7 cellular contexts compared by ENCODE assay signal in the genomic region with DNA sequence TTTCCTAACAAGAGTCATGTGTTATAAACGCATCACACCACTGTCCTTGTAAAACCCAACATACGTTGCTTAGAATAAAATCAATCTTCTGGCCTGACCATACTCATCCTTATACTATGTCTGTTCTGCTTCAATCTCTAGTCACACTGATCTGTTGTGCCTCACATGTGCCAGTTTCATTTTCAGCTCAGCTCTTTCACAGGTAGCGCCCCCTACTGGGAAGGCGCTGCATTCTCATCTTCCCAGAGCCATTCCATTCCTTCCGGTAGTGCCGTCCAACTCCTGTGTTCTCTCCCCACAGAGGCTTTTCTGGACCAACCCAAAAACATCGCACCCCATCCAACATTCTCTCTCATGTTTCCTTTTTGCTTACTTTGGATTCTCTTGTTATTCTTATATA. TPM values are rescaled to one million over a fixed set of nuclear protein-coding genes. Genes with fewer than 3 reads are reported as not detected.
DNase-seq lines count a peak whose midpoint lies in the region; ATAC-seq, FAIRE-seq and TF ChIP-seq lines count a peak whose summit lies in the region.

No MANE protein-coding gene starts in this region.

- H3K4me3 ChIP-seq in GM12878 (no peak overlapping the region), transverse colon (no peak overlapping the region)

- in situ Hi-C loops in GM12878 (cut with MboI), result loop anchor here (10.0 kb wide), 1 partner anchor 386 kb away; no protein-coding TSS in a partner anchor
- in situ Hi-C loops in transverse colon (cut with MboI; ENCODE audit: low pct_ligation_motif_present in 1 of 4, low pct_unique_long_range_greater_than_20kb in 1 of 4, low sequenced_read_pairs in 3 of 4), result no loop called here

- POLR2A ChIA-PET in GM12878 (lab: Charles Lee), result no interaction called here

- H3K36me3 ChIP-seq in GM12878 (ENCODE audit: control insufficient read depth in 2 of 2, insufficient read depth in 2 of 2, low read length in 1 of 2) (no peaks in the 10 kb centered on the region), transverse colon (no peaks in the 10 kb centered on the region)

- no peak overlapping the region for H3K9ac ChIP-seq in GM12878 (ENCODE audit: control insufficient read depth, insufficient read depth, low read length)

- H3K27ac ChIP-seq in GM12878 (ENCODE audit: control insufficient read depth, insufficient read depth) (no peak overlapping the region), transverse colon (no peak overlapping the region)

- H3K4me2 ChIP-seq in GM12878 (ENCODE audit: control insufficient read depth, insufficient read depth), result no peak overlapping the region

- SMC1A ChIA-PET in GM12878 (lab: Charles Lee; ENCODE audit: uncharacterized antibody, unreplicated experiment), result interaction anchor here (1.0 kb wide), 1 partner anchor 33 kb away, joined by 4 read pairs; a partner anchor contains a TSS

- FAIRE-seq in GM12878 (lab: Jason Lieb, UNC), result no peak

- TF ChIP-seq CTCF in GM12878 (IDR thresholded peaks at IDR 0.05 in 2 of 3, conservative IDR thresholded peaks at IDR 0.05 in 1 of 3; ENCODE audit: control insufficient read depth in 2 of 3, extremely low read depth in 1 of 3, insufficient read depth in 1 of 3, low read depth in 3 of 3, low read length in 3 of 3) (peak; percentile 73 to 92 (median 91)), transverse colon (IDR thresholded peaks at IDR 0.05) (peak; percentile 38 to 48 (median 46))

- peaks cover 4 to 8% (median 8%) of the 10 kb centered on the region in 3 donors for H3K4me1 Mint-ChIP-seq in naive B cell

- TF ChIP-seq EP300 in GM12878 (IDR thresholded peaks at IDR 0.05; ENCODE audit: borderline replicate concordance in 1 of 2, control insufficient read depth in 1 of 2, low read depth in 2 of 2, low read length in 2 of 2) (no peak), transverse colon (IDR thresholded peaks at IDR 0.05; ENCODE audit: low read depth) (no peak)

- intact Hi-C loops in GM12878 (cut with micrococcal nuclease; ENCODE audit: unreplicated experiment), result loop anchor here (5.0 kb wide), 1 partner anchor 53 kb away; no protein-coding TSS in a partner anchor
- intact Hi-C loops in transverse colon (cut with DNase I; ENCODE audit: low total_unique reads), result no loop called here

- no peaks in the 10 kb centered on the region for H3K36me3 Mint-ChIP-seq in naive B cell

- peak; percentile 66 for TF ChIP-seq RAD21 in GM12878 (IDR thresholded peaks at IDR 0.05; ENCODE audit: insufficient read depth, low read depth, low read length)

- peak; percentile 4 to 53 (median 24) for DNase-seq in T-helper 2 cell
- peak; percentile 24 for DNase-seq in GM12878 (ENCODE audit: low read depth, low spot score)
- DNase-seq in naive B cell, result peak; percentile 37
- peak; percentile 29 for DNase-seq in transverse colon
- DNase-seq in NCI-H146 treated with DMSO at 0.1 percent for 48 hours (lab: John Stamatoyannopoulos, UW; ENCODE audit: unreplicated experiment), result no peak

- RAD21 ChIA-PET in GM12878 (lab: Charles Lee; ENCODE audit: unreplicated experiment), result interaction anchor here (1.0 kb wide), 1 partner anchor 177 kb away, joined by 3 read pairs; no protein-coding TSS in a partner anchor

- no peaks in the 10 kb centered on the region for H3K27me3 ChIP-seq in GM12878 (replicated peaks in 1 of 2; ENCODE audit: control insufficient read depth in 2 of 2, insufficient read depth in 2 of 2, low read length in 1 of 2)
- H3K27me3 ChIP-seq in transverse colon, result no peaks in the 10 kb centered on the region

- H3K4me1 ChIP-seq in GM12878 (ENCODE audit: control insufficient read depth, insufficient read depth, low read length), result no peaks in the 10 kb centered on the region
- no peaks in the 10 kb centered on the region for H3K4me1 ChIP-seq in transverse colon

- H3K9me3 ChIP-seq in GM12878 (replicated peaks; ENCODE audit: control insufficient read depth, insufficient read depth, low read length) (no peaks in the 10 kb centered on the region), transverse colon (no peaks in the 10 kb centered on the region)

- no peak overlapping the region for H2AFZ ChIP-seq in GM12878 (ENCODE audit: control insufficient read depth, low read depth, low read length)

- H3K79me2 ChIP-seq in GM12878 (ENCODE audit: control insufficient read depth, insufficient read depth, low read length), result no peaks in the 10 kb centered on the region

- H4K20me1 ChIP-seq in GM12878 (ENCODE audit: control insufficient read depth, insufficient read depth), result no peaks in the 10 kb centered on the region

- ATAC-seq in GM18870 (IDR thresholded peaks at IDR 0.05; ENCODE audit: unreplicated experiment) (peak; percentile 88), HG02938 (IDR thresholded peaks at IDR 0.05; ENCODE audit: unreplicated experiment) (peak; percentile 93), GM12878 (peak; percentile 97), naive B cell (ENCODE audit: low read depth in 2 of 2) (peak; percentile 73 to 90)

- CTCF ChIA-PET in GM12878 (lab: Yijun Ruan, JAX), result interaction anchor here (0.7 to 2.0 kb wide), 8 partner anchors 8 to 340 kb away, joined by 3 to 14 read pairs (median 3); a partner anchor contains a TSS

- H3K4me3 Mint-ChIP-seq in naive B cell, result no peak overlapping the region

- H3K27ac Mint-ChIP-seq in naive B cell, result peak overlapping the region in 3 of 6 donors; percentile 19 to 48 (median 29)

- no peaks in the 10 kb centered on the region for H3K27me3 Mint-ChIP-seq in naive B cell

- 63% methylated on average over 7 of the region's 7 CpGs for WGBS in GM12878 (ENCODE audit: insufficient coverage, insufficient replicate concordance, low lambda C conversion rate, missing lambda C conversion rate)
- 77 to 88% methylated on average over 7 of the region's 7 CpGs for WGBS in transverse colon (ENCODE audit: low coverage in 1 of 2), 2 donors

- TF ChIP-seq POLR2A in GM12878 (IDR thresholded peaks at IDR 0.05; ENCODE audit: low read depth, low read length), result no peak
- no peak for TF ChIP-seq POLR2A in transverse colon (IDR thresholded peaks at IDR 0.05)

- H3K9me3 Mint-ChIP-seq in naive B cell, result no peaks in the 10 kb centered on the region

- BruUV-seq in GM12878 (replicated peaks; lab: Mats Ljungman, UMichigan), result no TSS peak

RNA-seq across cellular contexts. Expression of a gene that starts 22.2 kb away (rescaled TPM):
- total RNA-seq in GM12878 (2013; cell fraction: nucleolus; rRNA removed), result not detected in 2 replicates
- total RNA-seq in GM12878 (2014; rRNA removed), result not detected in 2 replicates
- total RNA-seq in GM12878 (2014; rRNA removed; fragmentation: Illumina TruSeq; extraction: Trizol), result not detected in 2 replicates
- not detected in 2 replicates for total RNA-seq in GM12878 (2021)
- not detected for polyA plus RNA-seq in GM12878 (2011; ENCODE audit: low read depth)
- not detected in 2 replicates for polyA plus RNA-seq in GM12878 (2011; rRNA removed)
- polyA plus RNA-seq in GM12878 (2011; cell fraction: cytosol; rRNA removed), result not detected in 2 replicates
- polyA plus RNA-seq in GM12878 (2011; cell fraction: nucleus; rRNA removed), result 0.12 TPM in 1 of 2 replicates, not detected in the other
- not detected in 2 replicates for polyA plus RNA-seq in GM12878 (2012)
- polyA plus RNA-seq in GM12878 (2014; fragmentation: Illumina TruSeq; extraction: Trizol), result not detected in 2 replicates
- polyA plus RNA-seq in GM12878 (2014; fragmentation: Nextera tagmentation; extraction: Ambion mirVana), result not detected
- not detected in 2 replicates for polyA plus RNA-seq in GM12878 (2014; rRNA removed)
- polyA plus RNA-seq in GM12878 (2016; fragmentation: Nextera tagmentation; extraction: Ambion mirVana), result not detected
- not detected in 2 replicates for polyA minus RNA-seq in GM12878 (2011; rRNA and poly(A)+ RNA removed)
- not detected in 2 replicates for polyA minus RNA-seq in GM12878 (2011; cell fraction: cytosol; rRNA and poly(A)+ RNA removed)
- not detected in 2 replicates for polyA minus RNA-seq in GM12878 (2011; cell fraction: nucleus; rRNA and poly(A)+ RNA removed)
- not detected for polyA plus RNA-seq in naive B cell (ENCODE audit: low read depth in 6 of 6)
- 10 to 100 TPM; 27.2 to 63.1 (median 38.0) TPM for total RNA-seq in transverse colon

RNA-seq across cellular contexts. Expression of a gene that starts 32.4 kb away (rescaled TPM):
- 53.1 and 108 TPM in 2 replicates for total RNA-seq in GM12878 (2013; cell fraction: nucleolus; rRNA removed)
- total RNA-seq in GM12878 (2014; rRNA removed) (50.7 and 57.1 TPM in 2 replicates), GM12878 (2014; rRNA removed; fragmentation: Illumina TruSeq; extraction: Trizol) (75.7 and 80.1 TPM in 2 replicates), GM12878 (2021) (37.1 and 41.9 TPM in 2 replicates), transverse colon (10 to 100 TPM; 36.4 to 86.3 (median 49.8) TPM)
- polyA plus RNA-seq in GM12878 (2011; ENCODE audit: low read depth), result 49.1 TPM
- polyA plus RNA-seq in GM12878 (2011; rRNA removed) (85.7 and 96.8 TPM in 2 replicates), GM12878 (2014; fragmentation: Illumina TruSeq; extraction: Trizol) (113 and 130 TPM in 2 replicates), GM12878 (2014; fragmentation: Nextera tagmentation; extraction: Ambion mirVana) (10 to 100 TPM; 48.9 to 59.6 TPM), GM12878 (2014; rRNA removed) (47.5 and 49.3 TPM in 2 replicates), GM12878 (2016; fragmentation: Nextera tagmentation; extraction: Ambion mirVana) (10 to 100 TPM; 25.3 to 26.6 TPM), naive B cell (ENCODE audit: low read depth in 6 of 6) (100 to 1,000 TPM; 109 to 134 (median 118) TPM)
- 55.2 and 66.4 TPM in 2 replicates for polyA plus RNA-seq in GM12878 (2011; cell fraction: cytosol; rRNA removed)
- polyA plus RNA-seq in GM12878 (2011; cell fraction: nucleus; rRNA removed), result 40.0 and 44.4 TPM in 2 replicates
- 60.7 and 64.7 TPM in 2 replicates for polyA plus RNA-seq in GM12878 (2012)
- 61.6 and 63.2 TPM in 2 replicates for polyA minus RNA-seq in GM12878 (2011; rRNA and poly(A)+ RNA removed)
- 15.0 and 15.9 TPM in 2 replicates for polyA minus RNA-seq in GM12878 (2011; cell fraction: cytosol; rRNA and poly(A)+ RNA removed)
- polyA minus RNA-seq in GM12878 (2011; cell fraction: nucleus; rRNA and poly(A)+ RNA removed), result 13.2 and 14.8 TPM in 2 replicates

RNA-seq across cellular contexts. Expression of a gene that starts 34.1 kb away (rescaled TPM):
- total RNA-seq in GM12878 (2013; cell fraction: nucleolus; rRNA removed), result 49.1 and 56.5 TPM in 2 replicates
- 9.0 and 12.9 TPM in 2 replicates for total RNA-seq in GM12878 (2014; rRNA removed)
- 12.0 and 12.5 TPM in 2 replicates for total RNA-seq in GM12878 (2014; rRNA removed; fragmentation: Illumina TruSeq; extraction: Trizol)
- total RNA-seq in GM12878 (2021), result 11.1 and 12.9 TPM in 2 replicates
- 20.1 TPM for polyA plus RNA-seq in GM12878 (2011; ENCODE audit: low read depth)
- 39.7 and 54.2 TPM in 2 replicates for polyA plus RNA-seq in GM12878 (2011; rRNA removed)
- polyA plus RNA-seq in GM12878 (2011; cell fraction: cytosol; rRNA removed), result 17.3 and 20.0 TPM in 2 replicates
- 18.3 and 18.6 TPM in 2 replicates for polyA plus RNA-seq in GM12878 (2011; cell fraction: nucleus; rRNA removed)
- 24.6 and 28.0 TPM in 2 replicates for polyA plus RNA-seq in GM12878 (2012)
- polyA plus RNA-seq in GM12878 (2014; fragmentation: Illumina TruSeq; extraction: Trizol), result 14.7 and 17.8 TPM in 2 replicates
- polyA plus RNA-seq in GM12878 (2014; fragmentation: Nextera tagmentation; extraction: Ambion mirVana), result 10 to 100 TPM; 23.4 to 27.2 TPM
- 13.9 and 18.0 TPM in 2 replicates for polyA plus RNA-seq in GM12878 (2014; rRNA removed)
- polyA plus RNA-seq in GM12878 (2016; fragmentation: Nextera tagmentation; extraction: Ambion mirVana), result 10 to 100 TPM; 16.9 to 17.3 TPM
- polyA minus RNA-seq in GM12878 (2011; rRNA and poly(A)+ RNA removed), result 14.6 and 26.8 TPM in 2 replicates
- polyA minus RNA-seq in GM12878 (2011; cell fraction: cytosol; rRNA and poly(A)+ RNA removed), result 8.8 and 9.1 TPM in 2 replicates
- polyA minus RNA-seq in GM12878 (2011; cell fraction: nucleus; rRNA and poly(A)+ RNA removed), result 10.6 and 12.2 TPM in 2 replicates
- polyA plus RNA-seq in naive B cell (ENCODE audit: low read depth in 6 of 6), result 10 to 100 TPM; 64.3 to 96.3 (median 73.6) TPM
- 10 to 100 TPM in 3 of 4 donors, 1 to 10 TPM in 1; 8.2 to 41.9 (median 16.6) TPM for total RNA-seq in transverse colon

RNA-seq across cellular contexts. Expression of a gene that starts 44.3 kb away (rescaled TPM):
- total RNA-seq in GM12878 (2013; cell fraction: nucleolus; rRNA removed), result 18.0 and 24.7 TPM in 2 replicates
- 11.8 and 13.8 TPM in 2 replicates for total RNA-seq in GM12878 (2014; rRNA removed)
- 17.1 and 19.9 TPM in 2 replicates for total RNA-seq in GM12878 (2014; rRNA removed; fragmentation: Illumina TruSeq; extraction: Trizol)
- total RNA-seq in GM12878 (2021), result 13.5 and 15.1 TPM in 2 replicates
- 87.6 TPM for polyA plus RNA-seq in GM12878 (2011; ENCODE audit: low read depth)
- 22.2 and 31.3 TPM in 2 replicates for polyA plus RNA-seq in GM12878 (2011; rRNA removed)
- polyA plus RNA-seq in GM12878 (2011; cell fraction: cytosol; rRNA removed), result 9.1 and 15.0 TPM in 2 replicates
- 6.9 and 8.1 TPM in 2 replicates for polyA plus RNA-seq in GM12878 (2011; cell fraction: nucleus; rRNA removed)
- polyA plus RNA-seq in GM12878 (2012), result 18.0 and 22.2 TPM in 2 replicates
- 25.3 and 29.6 TPM in 2 replicates for polyA plus RNA-seq in GM12878 (2014; fragmentation: Illumina TruSeq; extraction: Trizol)
- polyA plus RNA-seq in GM12878 (2014; fragmentation: Nextera tagmentation; extraction: Ambion mirVana), result 10 to 100 TPM; 75.8 to 76.3 TPM
- 20.1 and 25.7 TPM in 2 replicates for polyA plus RNA-seq in GM12878 (2014; rRNA removed)
- polyA plus RNA-seq in GM12878 (2016; fragmentation: Nextera tagmentation; extraction: Ambion mirVana), result 10 to 100 TPM; 29.9 to 30.3 TPM
- polyA minus RNA-seq in GM12878 (2011; rRNA and poly(A)+ RNA removed), result 6.1 and 12.3 TPM in 2 replicates
- polyA minus RNA-seq in GM12878 (2011; cell fraction: cytosol; rRNA and poly(A)+ RNA removed), result 2.0 and 3.7 TPM in 2 replicates
- polyA minus RNA-seq in GM12878 (2011; cell fraction: nucleus; rRNA and poly(A)+ RNA removed), result 10.7 and 10.9 TPM in 2 replicates
- 100 to 1,000 TPM; 178 to 246 (median 207) TPM for polyA plus RNA-seq in naive B cell (ENCODE audit: low read depth in 6 of 6)
- total RNA-seq in transverse colon, result 10 to 100 TPM in 2 of 4 donors, 1 to 10 TPM in 1, not detected in 1; 8.0 to 34.0 (median 28.4) TPM

Comparison
In these comparisons a context has a peak if more than half of its experiments do, and no peak if none do; other contexts are left out.
1. RNA of a gene that starts 22.2 kb away (total RNA-seq): 27.2 to 63.1 TPM in transverse colon; not detected in GM12878; every median in the first group is over 10 times any median in the second.
2. Peak in every context shown above with its lines, with median percentiles within 50 percentile points of each other: ATAC-seq.